Comparison of ENCODE assay signal across 20 cellular contexts in genomic region chr19:34504809-34505291, GRCh38. TPM values are rescaled to one million over a fixed set of nuclear protein-coding genes. Genes with fewer than 3 reads are reported as not detected.
A peak's percentile ranks its signal among the peaks of the same experiment; 100 is the strongest.
DNase-seq lines count a peak whose midpoint lies in the region; ATAC-seq and TF ChIP-seq lines count a peak whose summit lies in the region.
"Had no signal": no experiment of that assay in that cellular context is flagged by ENCODE, and none has a peak within 500 bp of the region (broad histone marks: within the 10 kb centered on the region; RNA-seq: fewer than 3 reads in every experiment).

No MANE protein-coding gene starts in this region.

- H3K4me3 ChIP-seq in SK-N-SH (ENCODE audit: low read depth in 2 of 2, low read length in 1 of 2) (no peak overlapping the region), lung (no peak overlapping the region), A673 (ENCODE audit: low read depth, low read length, poor library complexity, severe bottlenecking) (no peak overlapping the region)
- H3K4me3 ChIP-seq: BLaER1, GM23338 had no signal

- H3F3A ChIP-seq in SK-N-SH (replicated peaks; ENCODE audit: insufficient read depth): peaks cover 15% of the 10 kb centered on the region

- no peak overlapping the region for H3K4me2 ChIP-seq in SK-N-SH
- H3K4me2 ChIP-seq: BLaER1, GM23338 had no signal

- no TSS peak for BruUV-seq in A673 (replicated peaks; lab: Mats Ljungman, UMichigan)

- H3K27me3 ChIP-seq in SK-N-SH (ENCODE audit: insufficient read depth) (no peaks in the 10 kb centered on the region), lung (ENCODE audit: control insufficient read depth, insufficient read depth) (no peaks in the 10 kb centered on the region), A673 (replicated peaks; ENCODE audit: insufficient read depth, low read depth, low read length, poor library complexity) (no peaks in the 10 kb centered on the region)

- H3K9me3 ChIP-seq in SK-N-SH: no peaks in the 10 kb centered on the region
- no peaks in the 10 kb centered on the region for H3K9me3 ChIP-seq in lung (ENCODE audit: control insufficient read depth in 2 of 2, insufficient read depth in 1 of 2, low read length in 1 of 2)
- H3K9me3 ChIP-seq in A673 (ENCODE audit: low read depth, low read length, poor library complexity, severe bottlenecking): no peaks in the 10 kb centered on the region
- H3K9me3 ChIP-seq: BLaER1 had no signal

- no peak for TF ChIP-seq EP300 in SK-N-SH (IDR thresholded peaks at IDR 0.05; ENCODE audit: borderline replicate concordance in 1 of 2, low read depth in 1 of 2, low read length in 1 of 2)

- no peak overlapping the region for H3K4me3 Mint-ChIP-seq in type B pancreatic cell
- H3K4me3 Mint-ChIP-seq: CD4-positive, alpha-beta memory T cell; GM23338 had no signal

- TF ChIP-seq CTCF in SK-N-SH (IDR thresholded peaks at IDR 0.05): no peak
- no peak for TF ChIP-seq CTCF in GM10248 (IDR thresholded peaks at IDR 0.05; ENCODE audit: control extremely low read depth, extremely low read depth, low read depth, missing control alignments)
- no peak for TF ChIP-seq CTCF in lung (IDR thresholded peaks at IDR 0.05; ENCODE audit: control extremely low read depth, extremely low read depth)
- TF ChIP-seq CTCF in type B pancreatic cell (conservative IDR thresholded peaks at IDR 0.05): no peak
- no peak for TF ChIP-seq CTCF in A673 (conservative IDR thresholded peaks at IDR 0.05; ENCODE audit: low read depth, low read length)

- no peaks in the 10 kb centered on the region for H3K36me3 Mint-ChIP-seq in type B pancreatic cell

- H3K4me1 ChIP-seq in SK-N-SH (ENCODE audit: control insufficient read depth in 1 of 2, insufficient read depth in 2 of 2, low read depth in 1 of 2, low read length in 1 of 2) (no peaks in the 10 kb centered on the region; a peak in 1 of 4 replicates), lung (ENCODE audit: control insufficient read depth in 2 of 2, insufficient read depth in 2 of 2, low read length in 2 of 2) (peaks cover 0 to 5% of the 10 kb centered on the region in 2 donors), A673 (ENCODE audit: insufficient read depth, low read length, poor library complexity, severe bottlenecking) (no peaks in the 10 kb centered on the region)

- H3K4me1 Mint-ChIP-seq in type B pancreatic cell (ENCODE audit: unreplicated experiment): peaks cover 6% of the 10 kb centered on the region

- CTCF ChIA-PET in SK-N-SH (lab: Yijun Ruan, JAX) (no interaction called here), GM10248 (lab: Yijun Ruan, JAX) (interaction anchor here (1.2 kb wide), 1 partner anchor 727 kb away, joined by 3 read pairs; no protein-coding TSS in a partner anchor), A673 (lab: Charles Lee) (no interaction called here)

- H3K36me3 ChIP-seq in SK-N-SH (replicated peaks in 1 of 2; ENCODE audit: control insufficient read depth in 1 of 2, insufficient read depth in 2 of 2, low read length in 1 of 2): no peaks in the 10 kb centered on the region
- H3K36me3 ChIP-seq in lung (ENCODE audit: control insufficient read depth in 2 of 2, insufficient read depth in 2 of 2, low read length in 2 of 2): peaks cover 0 to 3% of the 10 kb centered on the region in 2 donors
- H3K36me3 ChIP-seq in A673 (ENCODE audit: insufficient read depth, low read length, poor library complexity, severe bottlenecking): no peaks in the 10 kb centered on the region
- H3K36me3 ChIP-seq: BLaER1 had no signal

- H3K27ac ChIP-seq in SK-N-SH (ENCODE audit: low read depth in 2 of 2, low read length in 1 of 2) (no peak overlapping the region), lung (ENCODE audit: low read depth in 1 of 2, low read length in 1 of 2) (no peak overlapping the region), A673 (ENCODE audit: low read depth, low read length, poor library complexity, severe bottlenecking) (no peak overlapping the region)
- H3K27ac ChIP-seq: 22Rv1, BLaER1 had no signal

- WGBS in SK-N-SH (ENCODE audit: low lambda C conversion rate): 86% methylated on average over 5 of the region's 9 CpGs
- 75 to 81% methylated on average over 9 of the region's 9 CpGs for WGBS in lung, 2 donors

- POLR2A ChIA-PET in SK-N-SH (lab: Yijun Ruan, JAX) (no interaction called here), GM10248 (lab: Yijun Ruan, JAX) (no interaction called here), A673 (lab: Charles Lee; ENCODE audit: low non-redundant PET) (no interaction called here)

- H4K20me1 ChIP-seq in SK-N-SH (ENCODE audit: insufficient read depth): peaks cover 3% of the 10 kb centered on the region; the same call in 1 of the 2 replicates
- H4K20me1 ChIP-seq: BLaER1 had no signal

- intact Hi-C loops in A673 (cut with micrococcal nuclease; ENCODE audit: unreplicated experiment): no loop called here

- H3K9me3 Mint-ChIP-seq in type B pancreatic cell: no peaks in the 10 kb centered on the region

- H3K27ac Mint-ChIP-seq in type B pancreatic cell: no peak overlapping the region
- H3K27ac Mint-ChIP-seq: CD4-positive, alpha-beta memory T cell; GM23338 had no signal

- H3K9me2 ChIP-seq in SK-N-SH: no peaks in the 10 kb centered on the region

- DNase-seq in SK-N-SH (peak; percentile 16), GM10248 (ENCODE audit: extremely low spot score) (peak; percentile 12), lung (ENCODE audit: low spot score) (peak; percentile 25), type B pancreatic cell (ENCODE audit: extremely low spot score, unreplicated experiment) (peak; percentile 42), A673 (ENCODE audit: low spot score) (no peak)
- DNase-seq: Calu3; CD4-positive, alpha-beta memory T cell; DMS53; EL; NCI-H1105; NCI-H2081; NCI-H446 treated with DMSO at 0.1 percent for 48 hours had no signal

- no peak overlapping the region for H3K9ac ChIP-seq in SK-N-SH
- H3K9ac ChIP-seq: BLaER1 had no signal

- no peaks in the 10 kb centered on the region for H3K27me3 Mint-ChIP-seq in type B pancreatic cell

- no peak for TF ChIP-seq RAD21 in SK-N-SH (IDR thresholded peaks at IDR 0.05; ENCODE audit: low read length)

- H3K79me2 ChIP-seq in SK-N-SH (ENCODE audit: insufficient read depth): no peaks in the 10 kb centered on the region

- ATAC-seq in SK-N-SH treated with all-trans-retinoic acid at 6 μM for 48 hours: no peak
- no peak for ATAC-seq in lung (ENCODE audit: insufficient read depth, low FRiP score)
- ATAC-seq in HG03139 (IDR thresholded peaks at IDR 0.05; ENCODE audit: unreplicated experiment): no peak
- ATAC-seq in HG02840 (IDR thresholded peaks at IDR 0.05; ENCODE audit: low FRiP score, unreplicated experiment): no peak
- ATAC-seq: GM23338, HCT116, Right ventricle myocardium inferior had no signal

- H2AFZ ChIP-seq in SK-N-SH (ENCODE audit: low read depth): no peak overlapping the region
- H2AFZ ChIP-seq: GM23338 had no signal

TF ChIP-seq in SK-N-SH, 30 proteins besides CTCF, POLR2A, EP300 and RAD21 (continues in another document):
- TF ChIP-seq MEF2A (IDR thresholded peaks at IDR 0.05; ENCODE audit: borderline replicate concordance, low read depth): no peak
- TF ChIP-seq CHD2 (IDR thresholded peaks at IDR 0.05; ENCODE audit: low read length, partially characterized antibody): no peak
- TF ChIP-seq JUND (IDR thresholded peaks at IDR 0.05): no peak
- TF ChIP-seq MAX (IDR thresholded peaks at IDR 0.05; ENCODE audit: low read depth): no peak
- no peak for TF ChIP-seq RXRA (IDR thresholded peaks at IDR 0.05; ENCODE audit: borderline replicate concordance, low read depth)
- TF ChIP-seq NFIC (IDR thresholded peaks at IDR 0.05; ENCODE audit: borderline replicate concordance): no peak

TF ChIP-seq in SK-N-SH treated with all-trans-retinoic acid at 6 μM for 48 hours, 23 proteins besides CTCF, POLR2A, EP300 and RAD21 (continues in another document):
- TF ChIP-seq TOX (CRISPR knock-in tag; IDR thresholded peaks at IDR 0.05; ENCODE audit: borderline replicate concordance) (no peak), ZC3H10 (CRISPR knock-in tag; IDR thresholded peaks at IDR 0.05) (no peak), SNAI2 (CRISPR knock-in tag; IDR thresholded peaks at IDR 0.05) (no peak), ZFP30 (CRISPR knock-in tag; IDR thresholded peaks at IDR 0.05) (no peak), TSHZ2 (CRISPR knock-in tag; IDR thresholded peaks at IDR 0.05) (no peak), RARB (CRISPR knock-in tag; IDR thresholded peaks at IDR 0.05) (no peak), ARNTL (CRISPR knock-in tag; IDR thresholded peaks at IDR 0.05; ENCODE audit: borderline replicate concordance, low read depth) (no peak), ZFP3 (CRISPR knock-in tag; IDR thresholded peaks at IDR 0.05) (no peak)

RNA-seq across cellular contexts. Expression of gene WTIP, which starts 23.3 kb away (rescaled TPM):
- polyA plus RNA-seq in SK-N-SH (2012; rRNA removed) (24.1 and 27.7 TPM in 2 replicates), lung (10 to 100 TPM in 1 of 2 donors, 1 to 10 TPM in 1; 6.4 to 12.8 TPM)
- 12.2 and 21.8 TPM in 2 replicates for polyA plus RNA-seq in SK-N-SH (2012; cell fraction: cytosol; rRNA removed)
- polyA plus RNA-seq in SK-N-SH (2012; cell fraction: nucleus; rRNA removed): 20.6 and 31.8 TPM in 2 replicates
- total RNA-seq in lung (10 to 100 TPM; 13.4 to 31.9 TPM), type B pancreatic cell (ENCODE audit: low replicate concordance) (23.9 and 29.3 TPM in 2 replicates), A673 (2021) (3.4 and 4.7 TPM in 2 replicates)
- polyA plus RNA-seq: CD4-positive, alpha-beta memory T cell had no signal
